In the genomic region with DNA sequence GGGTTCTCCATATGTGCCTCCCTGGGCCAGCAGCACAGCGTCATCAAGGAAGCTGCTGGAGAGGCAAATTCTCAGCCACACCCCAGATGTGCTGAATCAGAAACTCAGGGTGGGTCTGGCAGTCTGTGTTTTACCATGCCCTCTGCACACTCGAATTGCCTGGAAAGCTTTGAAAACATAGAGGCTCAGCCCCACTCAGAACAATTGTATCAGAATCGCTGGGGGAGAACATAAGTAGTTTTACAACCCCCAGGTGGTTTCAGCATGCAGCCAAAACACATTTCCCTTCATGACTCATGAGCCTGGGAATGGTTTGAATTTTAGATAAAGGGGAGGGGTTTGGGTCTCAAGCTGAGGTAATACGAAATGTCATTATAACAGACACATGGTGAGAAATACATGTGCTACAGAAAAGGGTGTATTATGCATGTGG, we compare ENCODE assay signal across 1 cellular context.
TF ChIP-seq lines count a peak whose summit lies in the region.

No MANE protein-coding gene starts in this region.

TF ChIP-seq in HEK293, 187 proteins besides CTCF, POLR2A, EP300 and RAD21 (continued from another document and continues in another):
- TF ChIP-seq, protein P1, sequence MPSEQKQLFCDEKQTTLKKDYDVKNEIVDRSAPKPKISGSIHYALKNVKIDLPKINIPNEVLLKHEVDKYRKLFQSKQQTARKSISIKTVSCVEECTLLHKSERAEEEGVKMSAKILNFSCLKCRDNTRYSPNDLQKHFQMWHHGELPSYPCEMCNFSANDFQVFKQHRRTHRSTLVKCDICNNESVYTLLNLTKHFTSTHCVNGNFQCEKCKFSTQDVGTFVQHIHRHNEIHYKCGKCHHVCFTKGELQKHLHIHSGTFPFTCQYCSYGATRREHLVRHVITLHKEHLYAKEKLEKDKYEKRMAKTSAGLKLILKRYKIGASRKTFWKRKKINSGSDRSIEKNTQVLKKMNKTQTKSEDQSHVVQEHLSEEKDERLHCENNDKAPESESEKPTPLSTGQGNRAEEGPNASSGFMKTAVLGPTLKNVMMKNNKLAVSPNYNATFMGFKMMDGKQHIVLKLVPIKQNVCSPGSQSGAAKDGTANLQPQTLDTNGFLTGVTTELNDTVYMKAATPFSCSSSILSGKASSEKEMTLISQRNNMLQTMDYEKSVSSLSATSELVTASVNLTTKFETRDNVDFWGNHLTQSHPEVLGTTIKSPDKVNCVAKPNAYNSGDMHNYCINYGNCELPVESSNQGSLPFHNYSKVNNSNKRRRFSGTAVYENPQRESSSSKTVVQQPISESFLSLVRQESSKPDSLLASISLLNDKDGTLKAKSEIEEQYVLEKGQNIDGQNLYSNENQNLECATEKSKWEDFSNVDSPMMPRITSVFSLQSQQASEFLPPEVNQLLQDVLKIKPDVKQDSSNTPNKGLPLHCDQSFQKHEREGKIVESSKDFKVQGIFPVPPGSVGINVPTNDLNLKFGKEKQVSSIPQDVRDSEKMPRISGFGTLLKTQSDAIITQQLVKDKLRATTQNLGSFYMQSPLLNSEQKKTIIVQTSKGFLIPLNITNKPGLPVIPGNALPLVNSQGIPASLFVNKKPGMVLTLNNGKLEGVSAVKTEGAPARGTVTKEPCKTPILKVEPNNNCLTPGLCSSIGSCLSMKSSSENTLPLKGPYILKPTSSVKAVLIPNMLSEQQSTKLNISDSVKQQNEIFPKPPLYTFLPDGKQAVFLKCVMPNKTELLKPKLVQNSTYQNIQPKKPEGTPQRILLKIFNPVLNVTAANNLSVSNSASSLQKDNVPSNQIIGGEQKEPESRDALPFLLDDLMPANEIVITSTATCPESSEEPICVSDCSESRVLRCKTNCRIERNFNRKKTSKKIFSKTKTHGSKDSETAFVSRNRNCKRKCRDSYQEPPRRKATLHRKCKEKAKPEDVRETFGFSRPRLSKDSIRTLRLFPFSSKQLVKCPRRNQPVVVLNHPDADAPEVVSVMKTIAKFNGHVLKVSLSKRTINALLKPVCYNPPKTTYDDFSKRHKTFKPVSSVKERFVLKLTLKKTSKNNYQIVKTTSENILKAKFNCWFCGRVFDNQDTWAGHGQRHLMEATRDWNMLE (tag by site-specific recombination; conservative IDR thresholded peaks at IDR 0.05; ENCODE audit: low read depth): 0 out of 2 replicates have a peak, but pooled peaks have one; percentile 30
- peak; percentile 75 for TF ChIP-seq ZBTB20 (tag by site-specific recombination; IDR thresholded peaks at IDR 0.05)
- TF ChIP-seq, protein P2, sequence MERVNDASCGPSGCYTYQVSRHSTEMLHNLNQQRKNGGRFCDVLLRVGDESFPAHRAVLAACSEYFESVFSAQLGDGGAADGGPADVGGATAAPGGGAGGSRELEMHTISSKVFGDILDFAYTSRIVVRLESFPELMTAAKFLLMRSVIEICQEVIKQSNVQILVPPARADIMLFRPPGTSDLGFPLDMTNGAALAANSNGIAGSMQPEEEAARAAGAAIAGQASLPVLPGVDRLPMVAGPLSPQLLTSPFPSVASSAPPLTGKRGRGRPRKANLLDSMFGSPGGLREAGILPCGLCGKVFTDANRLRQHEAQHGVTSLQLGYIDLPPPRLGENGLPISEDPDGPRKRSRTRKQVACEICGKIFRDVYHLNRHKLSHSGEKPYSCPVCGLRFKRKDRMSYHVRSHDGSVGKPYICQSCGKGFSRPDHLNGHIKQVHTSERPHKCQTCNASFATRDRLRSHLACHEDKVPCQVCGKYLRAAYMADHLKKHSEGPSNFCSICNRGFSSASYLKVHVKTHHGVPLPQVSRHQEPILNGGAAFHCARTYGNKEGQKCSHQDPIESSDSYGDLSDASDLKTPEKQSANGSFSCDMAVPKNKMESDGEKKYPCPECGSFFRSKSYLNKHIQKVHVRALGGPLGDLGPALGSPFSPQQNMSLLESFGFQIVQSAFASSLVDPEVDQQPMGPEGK (tag by site-specific recombination; IDR thresholded peaks at IDR 0.05): peak; percentile 45
- peak; percentile 83 for TF ChIP-seq KLF10 (tag by site-specific recombination; IDR thresholded peaks at IDR 0.05)
- TF ChIP-seq ZNF140 (tag by site-specific recombination; IDR thresholded peaks at IDR 0.05): no peak
- 0 out of 2 replicates have a peak, but pooled peaks have one; percentile 50 for TF ChIP-seq ZNF24 (tag by site-specific recombination; IDR thresholded peaks at IDR 0.05)
- TF ChIP-seq, protein P3, sequence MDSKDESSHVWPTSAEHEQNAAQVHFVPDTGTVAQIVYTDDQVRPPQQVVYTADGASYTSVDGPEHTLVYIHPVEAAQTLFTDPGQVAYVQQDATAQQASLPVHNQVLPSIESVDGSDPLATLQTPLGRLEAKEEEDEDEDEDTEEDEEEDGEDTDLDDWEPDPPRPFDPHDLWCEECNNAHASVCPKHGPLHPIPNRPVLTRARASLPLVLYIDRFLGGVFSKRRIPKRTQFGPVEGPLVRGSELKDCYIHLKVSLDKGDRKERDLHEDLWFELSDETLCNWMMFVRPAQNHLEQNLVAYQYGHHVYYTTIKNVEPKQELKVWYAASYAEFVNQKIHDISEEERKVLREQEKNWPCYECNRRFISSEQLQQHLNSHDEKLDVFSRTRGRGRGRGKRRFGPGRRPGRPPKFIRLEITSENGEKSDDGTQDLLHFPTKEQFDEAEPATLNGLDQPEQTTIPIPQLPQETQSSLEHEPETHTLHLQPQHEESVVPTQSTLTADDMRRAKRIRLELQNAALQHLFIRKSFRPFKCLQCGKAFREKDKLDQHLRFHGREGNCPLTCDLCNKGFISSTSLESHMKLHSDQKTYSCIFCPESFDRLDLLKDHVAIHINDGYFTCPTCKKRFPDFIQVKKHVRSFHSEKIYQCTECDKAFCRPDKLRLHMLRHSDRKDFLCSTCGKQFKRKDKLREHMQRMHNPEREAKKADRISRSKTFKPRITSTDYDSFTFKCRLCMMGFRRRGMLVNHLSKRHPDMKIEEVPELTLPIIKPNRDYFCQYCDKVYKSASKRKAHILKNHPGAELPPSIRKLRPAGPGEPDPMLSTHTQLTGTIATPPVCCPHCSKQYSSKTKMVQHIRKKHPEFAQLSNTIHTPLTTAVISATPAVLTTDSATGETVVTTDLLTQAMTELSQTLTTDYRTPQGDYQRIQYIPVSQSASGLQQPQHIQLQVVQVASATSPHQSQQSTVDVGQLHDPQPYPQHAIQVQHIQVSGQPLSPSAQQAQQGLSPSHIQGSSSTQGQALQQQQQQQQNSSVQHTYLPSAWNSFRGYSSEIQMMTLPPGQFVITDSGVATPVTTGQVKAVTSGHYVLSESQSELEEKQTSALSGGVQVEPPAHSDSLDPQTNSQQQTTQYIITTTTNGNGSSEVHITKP (tag by site-specific recombination; IDR thresholded peaks at IDR 0.05): peak; percentile 66
- TF ChIP-seq ZBTB48 (tag by site-specific recombination; IDR thresholded peaks at IDR 0.05): 0 out of 2 replicates have a peak, but pooled peaks have one; percentile 14
- no peak for TF ChIP-seq ZNF768 (tag by site-specific recombination; IDR thresholded peaks at IDR 0.05)
- peak; percentile 88 for TF ChIP-seq ZNF629 (tag by site-specific recombination; IDR thresholded peaks at IDR 0.05)
- TF ChIP-seq GLIS2 (tag by site-specific recombination; IDR thresholded peaks at IDR 0.05): peak; percentile 43
- peak; percentile 61; the same call in 1 of the 2 replicates for TF ChIP-seq ZNF449 (tag by site-specific recombination; IDR thresholded peaks at IDR 0.05)
- TF ChIP-seq ZNF335 (tag by site-specific recombination; conservative IDR thresholded peaks at IDR 0.05): peak; percentile 83
- TF ChIP-seq ZNF660 (tag by site-specific recombination; IDR thresholded peaks at IDR 0.05): peak; percentile 60; the same call in 1 of the 2 replicates
- TF ChIP-seq, protein P4, sequence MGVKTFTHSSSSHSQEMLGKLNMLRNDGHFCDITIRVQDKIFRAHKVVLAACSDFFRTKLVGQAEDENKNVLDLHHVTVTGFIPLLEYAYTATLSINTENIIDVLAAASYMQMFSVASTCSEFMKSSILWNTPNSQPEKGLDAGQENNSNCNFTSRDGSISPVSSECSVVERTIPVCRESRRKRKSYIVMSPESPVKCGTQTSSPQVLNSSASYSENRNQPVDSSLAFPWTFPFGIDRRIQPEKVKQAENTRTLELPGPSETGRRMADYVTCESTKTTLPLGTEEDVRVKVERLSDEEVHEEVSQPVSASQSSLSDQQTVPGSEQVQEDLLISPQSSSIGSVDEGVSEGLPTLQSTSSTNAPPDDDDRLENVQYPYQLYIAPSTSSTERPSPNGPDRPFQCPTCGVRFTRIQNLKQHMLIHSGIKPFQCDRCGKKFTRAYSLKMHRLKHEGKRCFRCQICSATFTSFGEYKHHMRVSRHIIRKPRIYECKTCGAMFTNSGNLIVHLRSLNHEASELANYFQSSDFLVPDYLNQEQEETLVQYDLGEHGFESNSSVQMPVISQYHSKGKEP (tag by site-specific recombination; IDR thresholded peaks at IDR 0.05): peak; percentile 64; the same call in 1 of the 2 replicates
- peak; percentile 65; the same call in 1 of the 2 replicates for TF ChIP-seq ZEB2 (tag by site-specific recombination; IDR thresholded peaks at IDR 0.05)
- TF ChIP-seq SETDB1 (IDR thresholded peaks at IDR 0.05; ENCODE audit: insufficient read length, low read length): no peak
- TF ChIP-seq FEZF1 (tag by site-specific recombination; IDR thresholded peaks at IDR 0.05): no peak
- TF ChIP-seq HOXA7 (CRISPR knock-in tag; IDR thresholded peaks at IDR 0.05; ENCODE audit: borderline replicate concordance): no peak
- TF ChIP-seq ZNF2 (tag by site-specific recombination; IDR thresholded peaks at IDR 0.05): no peak
- no peak for TF ChIP-seq ZNF202 (tag by site-specific recombination; IDR thresholded peaks at IDR 0.05; ENCODE audit: borderline replicate concordance)
- TF ChIP-seq, protein P5, sequence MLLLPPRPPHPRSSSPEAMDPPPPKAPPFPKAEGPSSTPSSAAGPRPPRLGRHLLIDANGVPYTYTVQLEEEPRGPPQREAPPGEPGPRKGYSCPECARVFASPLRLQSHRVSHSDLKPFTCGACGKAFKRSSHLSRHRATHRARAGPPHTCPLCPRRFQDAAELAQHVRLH (tag by site-specific recombination; IDR thresholded peaks at IDR 0.05): no peak
- no peak for TF ChIP-seq HOXC10 (CRISPR knock-in tag; IDR thresholded peaks at IDR 0.05)
- TF ChIP-seq KLF17 (tag by site-specific recombination; IDR thresholded peaks at IDR 0.05): peak; percentile 70
- no peak for TF ChIP-seq ZNF433 (tag by site-specific recombination; IDR thresholded peaks at IDR 0.05; ENCODE audit: low read depth)
- TF ChIP-seq PRDM6 (tag by site-specific recombination; IDR thresholded peaks at IDR 0.05): peak; percentile 92
- TF ChIP-seq, protein P6, sequence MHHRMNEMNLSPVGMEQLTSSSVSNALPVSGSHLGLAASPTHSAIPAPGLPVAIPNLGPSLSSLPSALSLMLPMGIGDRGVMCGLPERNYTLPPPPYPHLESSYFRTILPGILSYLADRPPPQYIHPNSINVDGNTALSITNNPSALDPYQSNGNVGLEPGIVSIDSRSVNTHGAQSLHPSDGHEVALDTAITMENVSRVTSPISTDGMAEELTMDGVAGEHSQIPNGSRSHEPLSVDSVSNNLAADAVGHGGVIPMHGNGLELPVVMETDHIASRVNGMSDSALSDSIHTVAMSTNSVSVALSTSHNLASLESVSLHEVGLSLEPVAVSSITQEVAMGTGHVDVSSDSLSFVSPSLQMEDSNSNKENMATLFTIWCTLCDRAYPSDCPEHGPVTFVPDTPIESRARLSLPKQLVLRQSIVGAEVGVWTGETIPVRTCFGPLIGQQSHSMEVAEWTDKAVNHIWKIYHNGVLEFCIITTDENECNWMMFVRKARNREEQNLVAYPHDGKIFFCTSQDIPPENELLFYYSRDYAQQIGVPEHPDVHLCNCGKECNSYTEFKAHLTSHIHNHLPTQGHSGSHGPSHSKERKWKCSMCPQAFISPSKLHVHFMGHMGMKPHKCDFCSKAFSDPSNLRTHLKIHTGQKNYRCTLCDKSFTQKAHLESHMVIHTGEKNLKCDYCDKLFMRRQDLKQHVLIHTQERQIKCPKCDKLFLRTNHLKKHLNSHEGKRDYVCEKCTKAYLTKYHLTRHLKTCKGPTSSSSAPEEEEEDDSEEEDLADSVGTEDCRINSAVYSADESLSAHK (tag by site-specific recombination; IDR thresholded peaks at IDR 0.05): peak; percentile 47; the same call in 1 of the 2 replicates
